ENCODE assay signal across 8 cellular contexts in the genomic region with DNA sequence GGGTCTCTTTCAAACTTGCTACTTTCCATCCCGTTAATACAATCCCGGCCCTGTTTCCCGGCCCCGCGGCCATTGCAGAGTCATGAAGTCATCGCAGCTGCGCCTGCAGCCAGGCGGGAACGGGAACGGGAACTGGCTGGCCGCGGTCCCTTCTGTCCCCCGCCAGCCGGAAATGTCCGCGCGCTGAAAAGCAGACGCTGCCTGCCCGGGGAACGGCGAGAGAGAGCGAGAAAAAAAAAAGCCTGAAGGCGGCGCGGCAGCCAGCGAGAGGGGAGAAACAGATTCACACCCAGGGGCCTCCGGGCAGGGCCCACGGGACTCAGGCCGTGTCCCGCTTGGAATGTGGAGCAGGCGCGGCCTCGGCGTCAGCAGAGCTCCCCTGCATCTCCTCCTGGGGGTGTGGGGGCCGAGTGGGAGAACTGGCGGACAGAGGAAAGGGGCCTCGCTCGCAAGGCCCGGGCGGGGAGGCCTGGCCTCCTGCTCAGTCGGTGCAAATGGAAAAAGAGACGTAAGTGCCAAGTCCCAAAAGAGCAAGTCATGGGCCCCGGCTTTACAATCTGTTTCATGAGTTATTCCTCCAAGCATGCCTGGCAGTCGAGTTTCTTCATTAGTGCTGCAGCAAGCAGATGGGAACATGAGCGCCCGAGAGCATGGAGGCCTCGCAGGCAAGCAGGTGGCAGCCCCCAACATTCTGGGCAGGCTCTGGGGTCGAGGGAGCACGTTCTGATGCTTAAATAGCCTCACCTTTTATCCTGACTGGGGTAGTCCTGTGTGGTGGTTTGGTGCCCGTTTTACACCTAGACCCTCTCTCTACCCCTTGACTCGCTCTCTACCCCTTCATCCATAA.
DNase-seq lines count a peak whose midpoint lies in the region; ATAC-seq and TF ChIP-seq lines count a peak whose summit lies in the region.

No MANE protein-coding gene starts in this region.

- TF ChIP-seq POLR2A in Peyer's patch (IDR thresholded peaks at IDR 0.05): no peak

- WGBS in lung, 2 donors: 16 to 17% methylated on average over 51 of the region's 51 CpGs

- ATAC-seq in lung (ENCODE audit: insufficient read depth, low FRiP score) (peak; percentile 77), HG02981 (IDR thresholded peaks at IDR 0.05; ENCODE audit: unreplicated experiment) (no peak)

- H3K27me3 ChIP-seq in Peyer's patch: no peaks in the 10 kb centered on the region
- H3K27me3 ChIP-seq in lung (ENCODE audit: control insufficient read depth, insufficient read depth): no peaks in the 10 kb centered on the region

- in situ Hi-C loops in G401 (cut with HindIII; ENCODE audit: low sequenced_read_pairs): no loop called here

- H3K4me3 ChIP-seq in Peyer's patch (peak overlapping the region in 2 of 4 donors; percentile 29 to 47), lung (no peak overlapping the region)

- TF ChIP-seq CTCF in Peyer's patch (IDR thresholded peaks at IDR 0.05) (no peak), lung (IDR thresholded peaks at IDR 0.05; ENCODE audit: control extremely low read depth, extremely low read depth) (no peak)

- no peaks in the 10 kb centered on the region for H3K36me3 ChIP-seq in Peyer's patch
- H3K36me3 ChIP-seq in lung (ENCODE audit: control insufficient read depth in 2 of 2, insufficient read depth in 2 of 2, low read length in 2 of 2): no peaks in the 10 kb centered on the region

- H3K27ac ChIP-seq in Peyer's patch: peak overlapping the region; percentile 13 to 87 (median 57)
- H3K27ac ChIP-seq in lung (ENCODE audit: low read depth in 1 of 2, low read length in 1 of 2): peak overlapping the region; percentile 73 to 80
- H3K27ac ChIP-seq in temporal lobe (ENCODE audit: low read depth, low read length): peak overlapping the region; percentile 94

- DNase-seq in G401 (ENCODE audit: low spot score) (peak; percentile 69), Peyer's patch (peak; percentile 18 to 65 (median 58)), epidermal melanocyte (ENCODE audit: insufficient read length, low spot score) (peak; percentile 42), lung (ENCODE audit: low spot score) (peak; percentile 50), NCI-H345 treated with DMSO at 0.1 percent for 48 hours (lab: John Stamatoyannopoulos, UW; ENCODE audit: unreplicated experiment) (no peak), SKM-1 (lab: John Stamatoyannopoulos, UW; ENCODE audit: unreplicated experiment) (no peak)

- H3K4me1 ChIP-seq in Peyer's patch (no peaks in the 10 kb centered on the region), lung (ENCODE audit: control insufficient read depth in 2 of 2, insufficient read depth in 2 of 2, low read length in 2 of 2) (peaks cover 0 to 6% of the 10 kb centered on the region in 2 donors)

- no peaks in the 10 kb centered on the region for H3K9me3 ChIP-seq in Peyer's patch
- H3K9me3 ChIP-seq in lung (ENCODE audit: control insufficient read depth in 2 of 2, insufficient read depth in 1 of 2, low read length in 1 of 2): no peaks in the 10 kb centered on the region

Comparison
In these comparisons a context has a peak if more than half of its experiments do, and no peak if none do; other contexts are left out.
1. DNase-seq: peak in G401 (single experiment), Peyer's patch (3 of 3), epidermal melanocyte (single experiment) and lung (single experiment); none in NCI-H345 treated with DMSO at 0.1 percent for 48 hours (single experiment) and SKM-1 (single experiment).
2. Peak in every context shown above with its lines, with median percentiles within 50 percentile points of each other: H3K27ac ChIP-seq.